Comparison of ENCODE assay signal across 8 cellular contexts in genomic region chr5:150522504-150523464, GRCh38. TPM values are rescaled to one million over a fixed set of nuclear protein-coding genes. Genes with fewer than 3 reads are reported as not detected.
DNase-seq lines count a peak whose midpoint lies in the region; ATAC-seq and TF ChIP-seq lines count a peak whose summit lies in the region.

No MANE protein-coding gene starts in this region.

- no peaks in the 10 kb centered on the region for H3K79me1 ChIP-seq in trophoblast cell (ENCODE audit: low read length)

- no peak overlapping the region for H3K18ac ChIP-seq in trophoblast cell (ENCODE audit: low read length)

- no peak for TF ChIP-seq POLR2A in adrenal gland (IDR thresholded peaks at IDR 0.05)

- H3K36me3 Mint-ChIP-seq in T-helper 2 cell treated with Interferon-gamma antibody and Interleukin-4, amounts not matched to agents 5 μg/mL and 100 μg/mL, for 36 hours (ENCODE audit: low read depth): no peaks in the 10 kb centered on the region

- peak; percentile 85 for ATAC-seq in left cardiac atrium
- no peak for ATAC-seq in foreskin keratinocyte

- TF ChIP-seq CTCF in DOHH2 (IDR thresholded peaks at IDR 0.05; ENCODE audit: low read depth, low read length, poor library complexity, severe bottlenecking) (no peak), OCI-LY7 (conservative IDR thresholded peaks at IDR 0.05; ENCODE audit: low read length) (no peak), foreskin keratinocyte (conservative IDR thresholded peaks at IDR 0.05) (no peak), adrenal gland (IDR thresholded peaks at IDR 0.05) (no peak)

- peaks cover 2% of the 10 kb centered on the region for H3K79me2 ChIP-seq in DOHH2 (ENCODE audit: control insufficient read depth, low read length)
- H3K79me2 ChIP-seq in OCI-LY7 (ENCODE audit: insufficient read depth, low read depth, low read length): no peaks in the 10 kb centered on the region
- peaks cover 24% of the 10 kb centered on the region for H3K79me2 ChIP-seq in trophoblast cell (ENCODE audit: control insufficient read depth, insufficient read depth, low read length, poor library complexity)

- no peak overlapping the region for H4K91ac ChIP-seq in trophoblast cell (ENCODE audit: low read depth, low read length)

- H3K4me3 ChIP-seq in DOHH2 (ENCODE audit: low read length) (no peak overlapping the region; the same call in 1 of the 2 replicates), OCI-LY7 (ENCODE audit: low read depth, low read length, poor library complexity, severe bottlenecking) (no peak overlapping the region), trophoblast cell (ENCODE audit: low read depth, low read length) (no peak overlapping the region), adrenal gland (no peak overlapping the region)

- H3K9ac ChIP-seq in trophoblast cell (ENCODE audit: low read length): no peak overlapping the region

- H3K4me1 ChIP-seq in DOHH2 (ENCODE audit: control insufficient read depth, low read length): peaks cover 53% of the 10 kb centered on the region
- H3K4me1 ChIP-seq in OCI-LY7 (ENCODE audit: insufficient read depth, low read length, poor library complexity, severe bottlenecking): peaks cover 49% of the 10 kb centered on the region
- H3K4me1 ChIP-seq in trophoblast cell (ENCODE audit: control insufficient read depth in 1 of 2, insufficient read depth in 2 of 2, low read length in 2 of 2): peaks cover 13 to 22% of the 10 kb centered on the region in 2 experiments
- H3K4me1 ChIP-seq in foreskin keratinocyte: peaks cover 16% of the 10 kb centered on the region
- peaks cover 31 to 51% of the 10 kb centered on the region in 2 donors for H3K4me1 ChIP-seq in adrenal gland (replicated peaks in 1 of 2)

- no TSS peak for BruUV-seq in OCI-LY7 (replicated peaks; lab: Mats Ljungman, UMichigan)

- H3K9me3 ChIP-seq in DOHH2 (ENCODE audit: control insufficient read depth, insufficient read depth, low read length) (no peaks in the 10 kb centered on the region), OCI-LY7 (ENCODE audit: low read length) (no peaks in the 10 kb centered on the region), trophoblast cell (ENCODE audit: insufficient read depth, low read depth, low read length) (no peaks in the 10 kb centered on the region), adrenal gland (replicated peaks in 1 of 3) (no peaks in the 10 kb centered on the region)

- no peak overlapping the region for H3K4me3 Mint-ChIP-seq in T-helper 2 cell treated with Interferon-gamma antibody and Interleukin-4, amounts not matched to agents 5 μg/mL and 100 μg/mL, for 36 hours

- no peak overlapping the region for H2AK5ac ChIP-seq in trophoblast cell (ENCODE audit: low read length)

- H4K20me1 ChIP-seq in DOHH2 (ENCODE audit: control insufficient read depth, insufficient read depth, low read depth, low read length) (no peaks in the 10 kb centered on the region), OCI-LY7 (ENCODE audit: insufficient read depth, low read length) (no peaks in the 10 kb centered on the region)

- no peak overlapping the region for H3K14ac ChIP-seq in trophoblast cell (ENCODE audit: low read length)

- H3F3A ChIP-seq in DOHH2 (ENCODE audit: control insufficient read depth, insufficient read depth): peaks cover 4% of the 10 kb centered on the region; the same call in 1 of the 2 replicates

- no peak overlapping the region for H3K27ac Mint-ChIP-seq in T-helper 2 cell treated with Interferon-gamma antibody and Interleukin-4, amounts not matched to agents 5 μg/mL and 100 μg/mL, for 36 hours

- no peaks in the 10 kb centered on the region for H3K27me3 Mint-ChIP-seq in T-helper 2 cell treated with Interferon-gamma antibody and Interleukin-4, amounts not matched to agents 5 μg/mL and 100 μg/mL, for 36 hours (ENCODE audit: low read depth)

- peak; percentile 16 for DNase-seq in OCI-LY7 (ENCODE audit: low spot score)
- DNase-seq in left cardiac atrium: peak; percentile 71
- DNase-seq in trophoblast cell: no peak
- DNase-seq in foreskin keratinocyte: no peak
- DNase-seq in adrenal gland: no peak
- DNase-seq in activated CD4-positive, alpha-beta T cell treated with anti-CD3 and anti-CD28 coated beads, Interleukin-2, amount 50 U/mL, for 4 hours: no peak
- no peak for DNase-seq in T-helper 2 cell treated with Interferon-gamma antibody and Interleukin-4, amounts not matched to agents 5 μg/mL and 100 μg/mL, for 36 hours (ENCODE audit: low spot score)

- no peak overlapping the region for H2AFZ ChIP-seq in OCI-LY7 (ENCODE audit: low read length)
- H2AFZ ChIP-seq in trophoblast cell (ENCODE audit: insufficient read depth, low read length, poor library complexity): no peak overlapping the region

- H3K9me2 ChIP-seq in DOHH2 (replicated peaks; ENCODE audit: control insufficient read depth, low read length) (no peaks in the 10 kb centered on the region), OCI-LY7 (ENCODE audit: insufficient read depth, low read length) (no peaks in the 10 kb centered on the region)

- no peak overlapping the region for H4K8ac ChIP-seq in trophoblast cell (ENCODE audit: low read depth, low read length)

- H3K4ac ChIP-seq in trophoblast cell (ENCODE audit: low read depth, low read length): peak overlapping the region; percentile 53

- H2BK12ac ChIP-seq in trophoblast cell (ENCODE audit: low read length): no peak overlapping the region

- H2BK5ac ChIP-seq in trophoblast cell (ENCODE audit: low read depth, low read length, poor library complexity): no peak overlapping the region

- H3K36me3 ChIP-seq in DOHH2 (ENCODE audit: control insufficient read depth, low read length): peaks cover 12% of the 10 kb centered on the region
- peaks cover 2% of the 10 kb centered on the region; the same call in 1 of the 2 replicates for H3K36me3 ChIP-seq in OCI-LY7 (ENCODE audit: insufficient read depth, low read length)
- H3K36me3 ChIP-seq in trophoblast cell (ENCODE audit: control insufficient read depth in 1 of 2, insufficient read depth in 2 of 2, low read length in 2 of 2): peaks cover 67 to 80% of the 10 kb centered on the region in 2 experiments
- H3K36me3 ChIP-seq in adrenal gland (replicated peaks in 1 of 2): peaks cover 0 to 18% of the 10 kb centered on the region in 2 donors

- CTCF ChIA-PET in OCI-LY7 (lab: Charles Lee; ENCODE audit: unreplicated experiment): no interaction called here

- POLR2A ChIA-PET in OCI-LY7 (lab: Charles Lee): interaction anchor here (1.2 to 2.2 kb wide), 2 partner anchors 34 to 64 kb away, joined by 7 to 10 read pairs; no protein-coding TSS in a partner anchor

- no peak overlapping the region for H4K12ac ChIP-seq in trophoblast cell (ENCODE audit: low read depth, low read length)

- H3K27ac ChIP-seq in DOHH2 (ENCODE audit: low read depth, low read length) (0 out of 2 replicates have a peak overlapping the region, but pooled peaks have one; percentile 18), OCI-LY7 (ENCODE audit: low read depth, low read length, poor library complexity, severe bottlenecking) (peak overlapping the region; percentile 36), trophoblast cell (ENCODE audit: low read depth, low read length) (no peak overlapping the region), foreskin keratinocyte (no peak overlapping the region), adrenal gland (peak overlapping the region in 2 of 5 donors; percentile 13 to 37)

- H3K27me3 ChIP-seq in DOHH2 (ENCODE audit: control insufficient read depth, low read length) (no peaks in the 10 kb centered on the region), trophoblast cell (ENCODE audit: insufficient read depth, low read length) (no peaks in the 10 kb centered on the region), foreskin keratinocyte (no peaks in the 10 kb centered on the region), adrenal gland (no peaks in the 10 kb centered on the region)

- intact Hi-C loops in OCI-LY7 (cut with micrococcal nuclease; ENCODE audit: unreplicated experiment) (loop anchor here (1.0 kb wide), 2 partner anchors 35 to 63 kb away; no protein-coding TSS in a partner anchor), left cardiac atrium (cut with DNase I) (loop anchor here in 1 of 2 donors (1.0 to 5.0 kb wide), 2 partner anchors 35 to 63 kb away; no protein-coding TSS in a partner anchor), adrenal gland (cut with DNase I) (no loop called here)

- no peak overlapping the region for H3K23ac ChIP-seq in trophoblast cell (ENCODE audit: low read length)

- no peaks in the 10 kb centered on the region for H3K4me1 Mint-ChIP-seq in T-helper 2 cell treated with Interferon-gamma antibody and Interleukin-4, amounts not matched to agents 5 μg/mL and 100 μg/mL, for 36 hours (ENCODE audit: low read depth)

- H3K9me3 Mint-ChIP-seq in T-helper 2 cell treated with Interferon-gamma antibody and Interleukin-4, amounts not matched to agents 5 μg/mL and 100 μg/mL, for 36 hours: no peaks in the 10 kb centered on the region

- H3K4me2 ChIP-seq in DOHH2 (ENCODE audit: low read length) (peak overlapping the region; percentile 51), OCI-LY7 (ENCODE audit: low read length) (peak overlapping the region; percentile 36), trophoblast cell (ENCODE audit: low read length) (no peak overlapping the region)

- WGBS in trophoblast cell (ENCODE audit: extremely low coverage, insufficient coverage, insufficient read length): no CpG with 5 or more reads among the region's 18 CpGs
- WGBS in adrenal gland, 4 donors: 70 to 77% (median 73%) methylated on average over 18 of the region's 18 CpGs

- no peak overlapping the region for H2BK120ac ChIP-seq in trophoblast cell (ENCODE audit: insufficient read depth, low read length, poor library complexity)

RNA-seq across cellular contexts. Expression of gene NDST1, which starts 14.9 kb away (rescaled TPM):
- 8.8 and 9.5 TPM in 2 replicates for total RNA-seq in OCI-LY7 (2014; rRNA removed; shearing (Covaris generic))
- total RNA-seq in OCI-LY7 (2022) (26.6 and 28.4 TPM in 2 replicates), left cardiac atrium (10 to 100 TPM; 59.3 to 71.2 TPM), foreskin keratinocyte (53.4 and 56.2 TPM in 2 replicates), adrenal gland (100 to 1,000 TPM in 6 of 8 donors, 10 to 100 TPM in 2; 80.7 to 154 (median 106) TPM)
- polyA plus RNA-seq in trophoblast cell (2013): 98.1 and 98.9 TPM in 2 replicates
- polyA plus RNA-seq in foreskin keratinocyte (15.3 and 16.8 TPM in 2 replicates), adrenal gland (10 to 100 TPM in 2 of 3 donors, 1 to 10 TPM in 1; 9.6 to 37.5 (median 21.1) TPM)

Comparison
In these comparisons a context has a peak if more than half of its experiments do, and no peak if none do; other contexts are left out.
1. H3K27ac ChIP-seq: peak in DOHH2 (single experiment) and OCI-LY7 (single experiment); none in trophoblast cell (single experiment) and foreskin keratinocyte (single experiment).
2. DNase-seq: peak in OCI-LY7 (single experiment) and left cardiac atrium (single experiment); none in trophoblast cell (0 of 2), foreskin keratinocyte (0 of 2), adrenal gland (0 of 7), activated CD4-positive, alpha-beta T cell treated with anti-CD3 and anti-CD28 coated beads, Interleukin-2, amount 50 U/mL, for 4 hours (0 of 2) and T-helper 2 cell treated with Interferon-gamma antibody and Interleukin-4, amounts not matched to agents 5 μg/mL and 100 μg/mL, for 36 hours (single experiment).